8 cellular contexts compared by ENCODE assay signal in the genomic region with DNA sequence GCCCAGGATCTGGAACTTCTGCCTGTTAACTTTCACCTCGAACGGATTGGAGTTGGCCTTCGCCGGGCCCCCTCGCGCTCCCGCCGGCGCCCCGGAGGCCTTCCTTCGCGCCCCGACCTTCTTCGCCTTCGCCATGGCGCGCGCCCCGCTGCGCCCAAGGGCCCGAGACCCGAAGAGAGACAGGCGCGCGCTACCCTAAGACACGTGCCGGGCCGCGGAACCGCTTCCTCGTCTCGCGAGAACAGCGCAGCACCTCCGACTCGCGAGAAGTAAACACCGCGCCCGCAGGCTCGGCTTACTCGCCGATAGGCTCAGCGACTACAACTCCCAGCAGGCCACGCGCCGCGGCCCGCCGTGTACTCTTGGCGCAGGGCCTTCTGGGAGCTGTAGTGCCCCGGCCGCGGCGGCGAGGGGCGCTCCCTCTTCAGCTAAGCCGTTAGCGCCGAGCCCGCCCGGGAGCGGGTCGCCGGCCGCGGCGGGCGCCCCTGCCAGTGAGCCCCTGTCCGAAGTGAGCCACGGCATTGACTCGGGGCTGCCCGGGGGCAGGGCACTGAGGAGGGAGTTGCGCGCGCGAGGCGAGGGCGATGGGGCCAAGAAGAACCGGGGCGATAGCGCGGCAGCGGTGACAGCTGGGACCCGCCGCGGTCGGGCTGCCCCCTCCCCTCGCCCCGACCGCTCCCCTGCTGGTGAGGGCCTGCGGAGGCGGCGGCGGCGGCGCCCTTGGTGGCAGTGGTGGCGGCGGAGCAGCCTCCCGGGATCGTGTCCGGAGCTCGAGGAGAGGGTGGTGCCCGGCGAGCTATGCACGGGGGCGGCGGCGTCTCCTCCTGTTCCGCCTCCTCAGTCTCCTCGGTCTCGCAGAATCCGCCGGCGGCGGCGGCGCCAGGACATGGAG. TPM values are rescaled to one million over a fixed set of nuclear protein-coding genes. Genes with fewer than 3 reads are reported as not detected.
DNase-seq lines count a peak whose midpoint lies in the region; ATAC-seq and TF ChIP-seq lines count a peak whose summit lies in the region.

A gene (plus strand): TSS at position 387 of the 892 bp plus-strand sequence. CDS start 500 bp downstream, at position 887.
A gene (minus strand): TSS at position 222 of the 892 bp plus-strand sequence. CDS start 87 bp downstream, at position 135.

- peak; percentile 96 for DNase-seq in NCI-H1048 (lab: John Stamatoyannopoulos, UW)
- peak; percentile 83 for DNase-seq in SK-N-MC (ENCODE audit: low read depth, low spot score)
- peak; percentile 94 to 98 for DNase-seq in activated naive CD4-positive, alpha-beta T cell treated with anti-CD3 and anti-CD28 coated beads, Interleukin-2, amount 50 U/mL, for 72 hours (ENCODE audit: low spot score in 2 of 2)
- peak; percentile 98 for DNase-seq in glutamatergic neuron
- DNase-seq in omental fat pad (ENCODE audit: low spot score), result peak; percentile 90
- peak; percentile 99 for DNase-seq in testis

- intact Hi-C loops in testis (cut with DNase I; ENCODE audit: low total_unique reads), result no loop called here

- H3K4me3 ChIP-seq in SK-N-MC (peak within 1 kb of the TSS; percentile 98), testis (peak within 1 kb of the TSS; percentile 91 to 99)

- H3K4me1 ChIP-seq in testis, result peaks cover 13% of the 10 kb centered on the region

- peaks cover 11% of the 10 kb centered on the region for H3K36me3 ChIP-seq in SK-N-MC (ENCODE audit: insufficient read depth, low read length)
- H3K36me3 ChIP-seq in testis (ENCODE audit: low read depth, missing control alignments), result no peaks in the 10 kb centered on the region

- no peaks in the 10 kb centered on the region for H3K27me3 ChIP-seq in testis

- TF ChIP-seq POLR2A in GM10847 (IDR thresholded peaks at IDR 0.05; ENCODE audit: extremely low read depth, insufficient read length) (peak; percentile 79), testis (IDR thresholded peaks at IDR 0.05) (no peak)

- TF ChIP-seq CTCF in glutamatergic neuron (IDR thresholded peaks at IDR 0.05; ENCODE audit: partially characterized antibody, unreplicated experiment) (peak; percentile 25), omental fat pad (IDR thresholded peaks at IDR 0.05) (peak in 1 of 3 donors; percentile 2), testis (IDR thresholded peaks at IDR 0.05) (peak; percentile 31 to 66 (median 38))

- H3K27ac ChIP-seq in SK-N-MC (peak within 1 kb of the TSS; percentile 70; the same call in 1 of the 2 replicates), testis (peak within 1 kb of the TSS; percentile 74 to 86)

- H3K4me1 Mint-ChIP-seq in glutamatergic neuron (ENCODE audit: low read depth, unreplicated experiment), result peaks cover 21% of the 10 kb centered on the region

- peaks cover 8% of the 10 kb centered on the region for H3K27me3 Mint-ChIP-seq in glutamatergic neuron (ENCODE audit: unreplicated experiment)

- 1% methylated on average over 110 of the region's 118 CpGs; no CpG with 5 or more reads in 1 of the 2 donors for WGBS in testis, 2 donors

- peak within 1 kb of the TSS; percentile 95 for H3K9ac ChIP-seq in SK-N-MC (ENCODE audit: insufficient read length)

- ATAC-seq in HG02610 (IDR thresholded peaks at IDR 0.05; ENCODE audit: unreplicated experiment), result peak; percentile 80
- peak; percentile 87 to 90 for ATAC-seq in activated naive CD4-positive, alpha-beta T cell treated with anti-CD3 and anti-CD28 coated beads, Interleukin-2, amount 50 U/mL, for 72 hours
- ATAC-seq in omental fat pad (ENCODE audit: low FRiP score), result peak; percentile 99

- H3K4me3 Mint-ChIP-seq in glutamatergic neuron (ENCODE audit: unreplicated experiment), result peak within 1 kb of the TSS; percentile 99

- peak within 1 kb of the TSS; percentile 95 for H3K27ac Mint-ChIP-seq in activated naive CD4-positive, alpha-beta T cell treated with anti-CD3 and anti-CD28 coated beads, Interleukin-2, amount 50 U/mL, for 72 hours
- H3K27ac Mint-ChIP-seq in glutamatergic neuron (ENCODE audit: unreplicated experiment), result peak within 1 kb of the TSS; percentile 95

- H3K9me3 Mint-ChIP-seq in activated naive CD4-positive, alpha-beta T cell treated with anti-CD3 and anti-CD28 coated beads, Interleukin-2, amount 50 U/mL, for 72 hours, result no peaks in the 10 kb centered on the region
- peaks cover 12% of the 10 kb centered on the region for H3K9me3 Mint-ChIP-seq in glutamatergic neuron (ENCODE audit: unreplicated experiment)

- H3K9me3 ChIP-seq in SK-N-MC (ENCODE audit: low read depth, low read length) (no peaks in the 10 kb centered on the region), testis (no peaks in the 10 kb centered on the region)

- H3K36me3 Mint-ChIP-seq in activated naive CD4-positive, alpha-beta T cell treated with anti-CD3 and anti-CD28 coated beads, Interleukin-2, amount 50 U/mL, for 72 hours, result peaks cover 15 to 20% of the 10 kb centered on the region in 2 donors
- no peaks in the 10 kb centered on the region for H3K36me3 Mint-ChIP-seq in glutamatergic neuron (ENCODE audit: unreplicated experiment)

RNA-seq across cellular contexts. Expression of the first gene that starts in this region (rescaled TPM):
- total RNA-seq in activated naive CD4-positive, alpha-beta T cell treated with anti-CD3 and anti-CD28 coated beads, Interleukin-2, amount 50 U/mL, for 72 hours, result 1 to 10 TPM; 2.9 to 7.2 TPM
- total RNA-seq in glutamatergic neuron (ENCODE audit: unreplicated experiment) (34.5 TPM), omental fat pad (1 to 10 TPM; 5.1 to 6.5 (median 6.1) TPM), testis (10 to 100 TPM; 33.8 to 73.0 TPM)
- 106 TPM for polyA plus RNA-seq in testis (ENCODE audit: insufficient read depth, low read depth, low replicate concordance)

RNA-seq across cellular contexts. Expression of the second gene that starts in this region (rescaled TPM):
- total RNA-seq in activated naive CD4-positive, alpha-beta T cell treated with anti-CD3 and anti-CD28 coated beads, Interleukin-2, amount 50 U/mL, for 72 hours, result 10 to 100 TPM; 62.9 to 77.1 TPM
- total RNA-seq in glutamatergic neuron (ENCODE audit: unreplicated experiment) (17.2 TPM), omental fat pad (10 to 100 TPM; 20.3 to 47.6 (median 24.8) TPM), testis (10 to 100 TPM; 17.4 to 25.4 TPM)
- 15.0 TPM for polyA plus RNA-seq in testis (ENCODE audit: insufficient read depth, low read depth, low replicate concordance)

Comparison
In these comparisons a context has a peak if more than half of its experiments do, and no peak if none do; other contexts are left out.
1. Peak in every context shown above with its lines: DNase-seq, ATAC-seq, H3K4me3 ChIP-seq and H3K27ac ChIP-seq.